2 cellular contexts compared by ENCODE assay signal in genomic region chr11:65718964-65719492, GRCh38.
TF ChIP-seq lines count a peak whose summit lies in the region.

No MANE protein-coding gene starts in this region.

TF ChIP-seq in H1, 55 proteins besides CTCF, POLR2A, EP300 and RAD21:
- TF ChIP-seq SRF (IDR thresholded peaks at IDR 0.05; ENCODE audit: low read depth, low read length) (no peak), TAF7 (optimal IDR thresholded peaks at IDR 0.05; ENCODE audit: borderline replicate concordance, low read depth, low read length) (no peak), USF2 (IDR thresholded peaks at IDR 0.05; ENCODE audit: low read length) (no peak), CBX8 (IDR thresholded peaks at IDR 0.05; ENCODE audit: borderline replicate concordance, low read depth, low read length) (no peak), YY1 (IDR thresholded peaks at IDR 0.05; ENCODE audit: low read depth, low read length) (no peak), ATF3 (IDR thresholded peaks at IDR 0.05; ENCODE audit: insufficient read depth, low read depth, low read length) (no peak)

TF ChIP-seq in neural cell, 6 proteins besides CTCF, POLR2A, EP300 and RAD21:
- no peak for TF ChIP-seq SMC3 (conservative IDR thresholded peaks at IDR 0.05; ENCODE audit: poor library complexity)
- TF ChIP-seq MXI1 (conservative IDR thresholded peaks at IDR 0.05; ENCODE audit: poor library complexity, severe bottlenecking) = no peak
- TF ChIP-seq REST (IDR thresholded peaks at IDR 0.05; ENCODE audit: borderline replicate concordance) = no peak
- TF ChIP-seq POLR2AphosphoS5 (IDR thresholded peaks at IDR 0.05) = no peak
- TF ChIP-seq TAF1 (IDR thresholded peaks at IDR 0.05; ENCODE audit: low read depth) = no peak
- no peak for TF ChIP-seq EZH2 (IDR thresholded peaks at IDR 0.05; ENCODE audit: borderline replicate concordance, insufficient read depth, low read length, poor library complexity, severe bottlenecking)
